8 cellular contexts compared by ENCODE assay signal in the genomic region with DNA sequence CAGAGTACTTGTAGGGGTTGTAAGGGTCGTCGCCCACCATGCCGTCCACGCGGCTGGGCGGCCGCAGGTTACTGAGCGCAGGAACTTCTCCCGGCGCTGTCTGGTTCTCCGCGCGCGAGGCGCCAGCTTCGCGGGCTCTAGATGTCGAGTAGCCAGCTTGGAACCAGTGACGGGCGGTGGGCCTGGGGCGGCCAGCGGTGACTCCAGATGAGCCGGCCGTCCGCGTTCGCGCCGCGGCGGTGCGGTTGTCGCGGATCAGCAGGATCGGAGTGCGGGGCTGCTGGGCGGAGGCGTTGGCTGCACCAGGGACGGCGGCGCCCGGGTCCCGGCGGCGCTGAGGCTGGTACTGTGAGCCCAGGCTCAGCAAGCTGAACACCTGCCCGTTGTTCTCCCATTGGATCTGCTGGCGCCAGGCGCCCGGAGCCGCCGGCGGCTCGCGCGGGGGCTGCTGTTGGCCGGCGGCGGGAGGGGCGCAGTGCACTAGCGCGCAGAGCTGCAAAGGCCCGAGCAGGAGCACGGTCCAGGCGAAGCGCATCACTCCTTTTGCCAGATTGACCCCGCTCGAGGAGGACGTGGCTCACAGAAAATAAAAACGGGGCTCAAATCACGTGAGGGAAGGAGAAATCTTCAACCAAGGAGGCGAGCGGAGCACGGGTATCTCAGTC. TPM values are rescaled to one million over a fixed set of nuclear protein-coding genes. Genes with fewer than 3 reads are reported as not detected.
DNase-seq lines count a peak whose midpoint lies in the region; ATAC-seq and TF ChIP-seq lines count a peak whose summit lies in the region.

No MANE protein-coding gene starts in this region.

- H3K4me1 ChIP-seq in heart left ventricle: peaks cover 0 to 25% (median 14%) of the 10 kb centered on the region in 12 donors

- no peaks in the 10 kb centered on the region for H3K36me3 Mint-ChIP-seq in activated T-cell treated with anti-CD3 and anti-CD28 coated beads, Interleukin-2, amount 50 U/mL, for 24 hours (ENCODE audit: low read depth)
- H3K36me3 Mint-ChIP-seq in activated CD8-positive, alpha-beta T cell treated with anti-CD3 and anti-CD28 coated beads, Interleukin-2, amount 10 ng/mL, durations not matched to agents 7 days and 5 days (ENCODE audit: low read depth): no peaks in the 10 kb centered on the region

- 0 to 2% (median 1%) methylated on average over 21 to 73 of the region's 73 CpGs for WGBS in heart left ventricle, 4 donors

- peak overlapping the region in 10 of 12 donors; percentile 7 to 62 (median 42) for H3K27ac ChIP-seq in heart left ventricle

- POLR2A ChIA-PET in activated CD8-positive, alpha-beta T cell treated with anti-CD3 and anti-CD28 coated beads, Interleukin-2, amount 10 ng/mL, durations not matched to agents 7 days and 5 days (lab: Charles Lee): interaction anchor here (1.0 kb wide), 1 partner anchor 115 kb away, joined by 3 read pairs; no protein-coding TSS in a partner anchor

- no peak for TF ChIP-seq POLR2A in heart left ventricle (IDR thresholded peaks at IDR 0.05)

- ATAC-seq in HG03354 (IDR thresholded peaks at IDR 0.05; ENCODE audit: poor library complexity, severe bottlenecking, unreplicated experiment) (peak; percentile 35), heart left ventricle (peak; percentile 34 to 59 (median 40))
- peak; percentile 51 for ATAC-seq in activated CD8-positive, alpha-beta T cell treated with anti-CD3 and anti-CD28 coated beads, Interleukin-2, amount 10 ng/mL, durations not matched to agents 7 days and 5 days

- CTCF ChIA-PET in activated CD8-positive, alpha-beta T cell treated with anti-CD3 and anti-CD28 coated beads, Interleukin-2, amount 10 ng/mL, durations not matched to agents 7 days and 5 days (lab: Charles Lee): interaction anchor here (0.9 to 2.0 kb wide), 3 partner anchors 10 to 23 kb away, joined by 3 to 4 read pairs (median 3); no protein-coding TSS in a partner anchor

- intact Hi-C loops in heart left ventricle (cut with DNase I): loop anchor here in 6 of 10 donors (2.0 to 10.0 kb wide), 4 partner anchors 103 to 113 kb away; partner anchors contain the start of gene SRFBP1 (in 3 of the 6)
- intact Hi-C loops in posterior cingulate gyrus (cut with DNase I): no loop called here

- H3K9me3 ChIP-seq in heart left ventricle: no peaks in the 10 kb centered on the region

- peaks cover 0 to 15% (median 0%) of the 10 kb centered on the region in 9 donors for H3K36me3 ChIP-seq in heart left ventricle

- H3K4me3 Mint-ChIP-seq in activated T-cell treated with anti-CD3 and anti-CD28 coated beads, Interleukin-2, amount 50 U/mL, for 24 hours: peak overlapping the region; percentile 67
- peak overlapping the region; percentile 71 for H3K4me3 Mint-ChIP-seq in activated CD8-positive, alpha-beta T cell treated with anti-CD3 and anti-CD28 coated beads, Interleukin-2, amount 10 ng/mL, durations not matched to agents 7 days and 5 days

- H3K27me3 ChIP-seq in heart left ventricle: peaks cover 0 to 31% (median 0%) of the 10 kb centered on the region in 9 donors

- no peak for TF ChIP-seq CTCF in heart left ventricle (IDR thresholded peaks at IDR 0.05)

- peaks cover 18% of the 10 kb centered on the region for H3K4me1 Mint-ChIP-seq in activated T-cell treated with anti-CD3 and anti-CD28 coated beads, Interleukin-2, amount 50 U/mL, for 24 hours (ENCODE audit: low read depth)
- peaks cover 16% of the 10 kb centered on the region for H3K4me1 Mint-ChIP-seq in activated CD8-positive, alpha-beta T cell treated with anti-CD3 and anti-CD28 coated beads, Interleukin-2, amount 10 ng/mL, durations not matched to agents 7 days and 5 days (ENCODE audit: low read depth)

- H3K9me3 Mint-ChIP-seq in activated T-cell treated with anti-CD3 and anti-CD28 coated beads, Interleukin-2, amount 50 U/mL, for 24 hours: no peaks in the 10 kb centered on the region
- no peaks in the 10 kb centered on the region for H3K9me3 Mint-ChIP-seq in activated CD8-positive, alpha-beta T cell treated with anti-CD3 and anti-CD28 coated beads, Interleukin-2, amount 10 ng/mL, durations not matched to agents 7 days and 5 days (ENCODE audit: insufficient read depth)

- no peak overlapping the region for H3K27ac Mint-ChIP-seq in activated T-cell treated with anti-CD3 and anti-CD28 coated beads, Interleukin-2, amount 50 U/mL, for 24 hours
- no peak overlapping the region for H3K27ac Mint-ChIP-seq in activated CD8-positive, alpha-beta T cell treated with anti-CD3 and anti-CD28 coated beads, Interleukin-2, amount 10 ng/mL, durations not matched to agents 7 days and 5 days

- peaks cover 83% of the 10 kb centered on the region for H3K27me3 Mint-ChIP-seq in activated T-cell treated with anti-CD3 and anti-CD28 coated beads, Interleukin-2, amount 50 U/mL, for 24 hours
- peaks cover 54% of the 10 kb centered on the region for H3K27me3 Mint-ChIP-seq in activated CD8-positive, alpha-beta T cell treated with anti-CD3 and anti-CD28 coated beads, Interleukin-2, amount 10 ng/mL, durations not matched to agents 7 days and 5 days (ENCODE audit: low read depth)

- H3K4me3 ChIP-seq in heart left ventricle: peak overlapping the region; percentile 24 to 71 (median 62)

- no peak for DNase-seq in activated T-cell treated with anti-CD3 and anti-CD28 coated beads, Interleukin-2, amount 50 U/mL, for 24 hours
- DNase-seq in activated T-cell treated with anti-CD3 and anti-CD28 coated beads for 4 hours (no peak), heart left ventricle (peak in 3 of 5 donors; percentile 26 to 68 (median 27)), posterior cingulate gyrus (peak in 7 of 10 donors; percentile 13 to 81 (median 18)), NCI-H1436 treated with DMSO at 0.1 percent for 48 hours (lab: John Stamatoyannopoulos, UW) (no peak), superior temporal gyrus (ENCODE audit: extremely low spot score) (no peak)
- DNase-seq in activated CD8-positive, alpha-beta T cell treated with anti-CD3 and anti-CD28 coated beads, Interleukin-2, amount 10 ng/mL, durations not matched to agents 7 days and 5 days: no peak

RNA-seq across cellular contexts. Expression of gene LOX, which starts 0.5 kb away (rescaled TPM):
- not detected for total RNA-seq in activated CD8-positive, alpha-beta T cell treated with anti-CD3 and anti-CD28 coated beads, Interleukin-2, amount 10 ng/mL, durations not matched to agents 7 days and 5 days
- total RNA-seq in heart left ventricle: 10 to 100 TPM in 2 of 9 donors, 1 to 10 TPM in 7; 1.8 to 23.2 (median 4.4) TPM
- polyA plus RNA-seq in heart left ventricle: 1 to 10 TPM; 1.1 to 3.0 TPM

RNA-seq across cellular contexts. Expression of gene ZNF474, which starts 51.8 kb away (rescaled TPM):
- total RNA-seq in activated CD8-positive, alpha-beta T cell treated with anti-CD3 and anti-CD28 coated beads, Interleukin-2, amount 10 ng/mL, durations not matched to agents 7 days and 5 days: not detected
- under 1 TPM in 4 of 9 donors, not detected in 5; 0.14 to 0.25 (median 0.20) TPM for total RNA-seq in heart left ventricle
- polyA plus RNA-seq in heart left ventricle: under 1 TPM in 1 of 2 donors, not detected in 1; 0.03 TPM

Comparison
In these comparisons a context has a peak if more than half of its experiments do, and no peak if none do; other contexts are left out.
1. DNase-seq: peak in heart left ventricle (3 of 5) and posterior cingulate gyrus (7 of 10); none in activated T-cell treated with anti-CD3 and anti-CD28 coated beads, Interleukin-2, amount 50 U/mL, for 24 hours (single experiment), activated T-cell treated with anti-CD3 and anti-CD28 coated beads for 4 hours (single experiment), activated CD8-positive, alpha-beta T cell treated with anti-CD3 and anti-CD28 coated beads, Interleukin-2, amount 10 ng/mL, durations not matched to agents 7 days and 5 days (single experiment), NCI-H1436 treated with DMSO at 0.1 percent for 48 hours (single experiment) and superior temporal gyrus (single experiment).
2. Peak in every context shown above with its lines, with median percentiles within 50 percentile points of each other: ATAC-seq.